In the genomic region with DNA sequence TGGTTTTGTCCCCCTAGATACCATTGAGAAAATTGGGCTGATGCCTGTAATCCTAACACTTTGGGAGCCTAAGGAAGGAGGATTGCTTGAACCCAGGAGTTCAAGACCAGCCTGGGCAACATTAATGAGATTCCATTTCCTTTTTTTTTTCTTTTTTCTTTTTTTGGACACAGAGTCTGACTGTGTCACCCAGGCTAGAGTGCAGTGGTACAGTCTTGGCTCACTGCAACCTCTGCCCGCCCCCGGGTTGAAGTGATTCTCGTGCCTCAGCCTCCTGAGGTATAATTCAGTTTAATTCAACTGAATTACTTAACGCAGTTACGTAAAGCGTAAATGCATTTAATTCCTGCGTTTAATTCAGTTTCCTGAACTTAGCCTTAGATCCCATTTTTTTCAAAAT, we compare ENCODE assay signal across 31 cellular contexts.
"Had no signal": no experiment of that assay in that cellular context is flagged by ENCODE, and none has a peak within 500 bp of the region (broad histone marks: within the 10 kb centered on the region; RNA-seq: fewer than 3 reads in every experiment).

No MANE protein-coding gene starts in this region.

- H3K9me3 Mint-ChIP-seq: immature natural killer cell; mesothelial cell of epicardium; naive thymus-derived CD4-positive, alpha-beta T cell; natural killer cell treated with Interleukin-12 subunit alpha and Interleukin-12 subunit beta and Interleukin-15 and Interleukin-18, amount 100 ng/mL, for 72 hours; neural crest cell; stimulated activated memory B cell treated with anti-CD40 and anti-IgM and Interleukin-4, amounts not matched to agents 10 μg/mL and 1 μg/mL and 100 μg/mL, for 72 hours; stimulated activated naive CD8-positive, alpha-beta T cell treated with anti-CD3 and anti-CD28 coated beads, Interleukin-15, amount 100 ng/mL, for 72 hours; type B pancreatic cell had no signal

- H3K27ac Mint-ChIP-seq: mesothelial cell of epicardium; natural killer cell treated with Interleukin-12 subunit alpha and Interleukin-12 subunit beta and Interleukin-15 and Interleukin-18, amount 100 ng/mL, for 72 hours; stimulated activated memory B cell treated with anti-CD40 and anti-IgM and Interleukin-4, amounts not matched to agents 10 μg/mL and 1 μg/mL and 100 μg/mL, for 72 hours; stimulated activated naive CD8-positive, alpha-beta T cell treated with anti-CD3 and anti-CD28 coated beads, Interleukin-15, amount 100 ng/mL, for 72 hours; type B pancreatic cell had no signal

- H3K9ac ChIP-seq: parathyroid adenoma had no signal

- H3K4me3 Mint-ChIP-seq: immature natural killer cell; mesothelial cell of epicardium; naive thymus-derived CD4-positive, alpha-beta T cell; natural killer cell treated with Interleukin-12 subunit alpha and Interleukin-12 subunit beta and Interleukin-15 and Interleukin-18, amount 100 ng/mL, for 72 hours; neural crest cell; stimulated activated memory B cell treated with anti-CD40 and anti-IgM and Interleukin-4, amounts not matched to agents 10 μg/mL and 1 μg/mL and 100 μg/mL, for 72 hours; stimulated activated naive CD8-positive, alpha-beta T cell treated with anti-CD3 and anti-CD28 coated beads, Interleukin-15, amount 100 ng/mL, for 72 hours; type B pancreatic cell had no signal

- H3K4me1 Mint-ChIP-seq: mesothelial cell of epicardium; neural crest cell; stimulated activated memory B cell treated with anti-CD40 and anti-IgM and Interleukin-4, amounts not matched to agents 10 μg/mL and 1 μg/mL and 100 μg/mL, for 72 hours had no signal

- ATAC-seq: left colon; left lung; lower lobe of right lung; naive thymus-derived CD4-positive, alpha-beta T cell; natural killer cell treated with Interleukin-12 subunit alpha and Interleukin-12 subunit beta and Interleukin-15 and Interleukin-18, amount 100 ng/mL, for 72 hours; psoas muscle; right lobe of liver; stimulated activated memory B cell treated with anti-CD40 and anti-IgM and Interleukin-4, amounts not matched to agents 10 μg/mL and 1 μg/mL and 100 μg/mL, for 72 hours; stimulated activated naive CD8-positive, alpha-beta T cell treated with anti-CD3 and anti-CD28 coated beads, Interleukin-15, amount 100 ng/mL, for 72 hours had no signal

- H3K9me3 ChIP-seq: left lung, lower lobe of right lung, neutrophil, psoas muscle, right atrium auricular region, right lobe of liver, tibial nerve, uterus had no signal

- H3K4me1 ChIP-seq: left lung, lower lobe of right lung, parathyroid adenoma, right atrium auricular region, right lobe of liver, tibial nerve, uterus had no signal

- FAIRE-seq: islet of Langerhans had no signal

- H3K27me3 Mint-ChIP-seq: naive thymus-derived CD4-positive, alpha-beta T cell; natural killer cell treated with Interleukin-12 subunit alpha and Interleukin-12 subunit beta and Interleukin-15 and Interleukin-18, amount 100 ng/mL, for 72 hours; stimulated activated memory B cell treated with anti-CD40 and anti-IgM and Interleukin-4, amounts not matched to agents 10 μg/mL and 1 μg/mL and 100 μg/mL, for 72 hours; stimulated activated naive CD8-positive, alpha-beta T cell treated with anti-CD3 and anti-CD28 coated beads, Interleukin-15, amount 100 ng/mL, for 72 hours; type B pancreatic cell had no signal

- H3K4me3 ChIP-seq: left lung, lower lobe of right lung, psoas muscle, right atrium auricular region, right lobe of liver, smooth muscle cell, tibial nerve, uterus had no signal

- DNase-seq: hypothalamus; immature natural killer cell; kidney; left colon; left lung; lower lobe of right lung; mammary epithelial cell; mesenchymal stem cell; naive thymus-derived CD4-positive, alpha-beta T cell; occipital lobe; psoas muscle; right lobe of liver; stimulated activated CD4-positive, alpha-beta T cell treated with anti-CD3 and anti-CD28 coated beads, Interleukin-1b, Interleukin-23, amount 100 ng/mL, for 48 hours; stimulated activated CD4-positive, alpha-beta T cell treated with anti-CD3 and anti-CD28 coated beads, Interleukin-2, amount 100 ng/mL, for 48 hours; stimulated activated CD4-positive, alpha-beta T cell treated with anti-CD3 and anti-CD28 coated beads, Interleukin-4, amount 100 ng/mL, for 4 hours; stimulated activated CD8-positive, alpha-beta memory T cell treated with anti-CD3 and anti-CD28 coated beads, Interleukin-4, amount 100 ng/mL, for 48 hours; stimulated activated naive CD4-positive, alpha-beta T cell treated with Interleukin-2 at 50 U/mL for 16 hours; stimulated activated naive CD8-positive, alpha-beta T cell treated with anti-CD3 and anti-CD28 coated beads, Interleukin-15, amount 100 ng/mL, for 72 hours; substantia nigra; uterus had no signal

- H2AFZ ChIP-seq: parathyroid adenoma had no signal

- H3K27me3 ChIP-seq: left lung, neutrophil, right atrium auricular region, right lobe of liver, tibial nerve, uterus had no signal

- H3K27ac ChIP-seq: left lung, lower lobe of right lung, neutrophil, parathyroid adenoma, psoas muscle, right atrium auricular region, right lobe of liver, tibial nerve, uterus had no signal

- H3K4me2 ChIP-seq: smooth muscle cell had no signal
